ENCODE assay signal across 20 cellular contexts in the genomic region with DNA sequence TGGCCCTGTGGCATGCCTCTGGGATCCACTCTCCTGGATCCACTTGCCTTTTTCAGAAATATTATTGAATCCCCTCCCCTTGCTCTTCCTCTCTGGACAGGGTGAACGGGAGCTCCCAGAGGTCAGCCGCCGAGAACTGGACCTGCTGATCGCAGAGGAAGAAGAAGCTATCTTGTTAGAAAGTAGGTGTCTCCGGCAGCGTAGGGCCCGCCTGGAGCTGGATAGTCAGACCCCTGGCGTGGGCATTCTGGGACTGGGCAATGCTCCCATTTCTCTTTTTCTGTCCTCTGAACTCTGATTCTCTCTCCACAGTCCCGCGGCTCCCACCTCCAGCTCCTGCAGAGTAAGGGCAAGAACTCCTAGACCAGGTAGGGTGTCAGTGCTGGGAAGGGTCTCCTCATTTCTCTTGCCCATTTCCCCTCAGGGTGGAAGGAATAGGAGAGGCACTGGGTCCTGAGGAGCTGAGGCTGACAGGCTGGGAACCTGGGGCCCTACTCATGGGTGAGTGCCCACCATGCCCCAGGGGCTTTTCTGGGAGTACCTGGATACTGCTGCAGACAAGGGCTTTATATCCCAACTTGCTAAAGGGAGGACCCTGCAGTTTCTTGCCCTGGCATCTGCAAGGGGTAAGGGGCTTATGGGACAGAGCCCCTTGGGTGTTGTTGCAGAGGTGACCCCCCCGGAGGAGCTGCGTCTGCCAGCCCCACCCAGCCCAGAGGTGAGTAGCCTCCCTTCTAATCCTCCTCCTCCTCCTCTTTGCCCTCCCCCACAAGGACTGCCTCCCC. TPM values are rescaled to one million over a fixed set of nuclear protein-coding genes. Genes with fewer than 3 reads are reported as not detected.
A peak's percentile ranks its signal among the peaks of the same experiment; 100 is the strongest.
DNase-seq lines count a peak whose midpoint lies in the region; ATAC-seq and TF ChIP-seq lines count a peak whose summit lies in the region.
"Had no signal": no experiment of that assay in that cellular context is flagged by ENCODE, and none has a peak within 500 bp of the region (broad histone marks: within the 10 kb centered on the region; RNA-seq: fewer than 3 reads in every experiment).

No MANE protein-coding gene starts in this region.

- no peaks in the 10 kb centered on the region for H3K9me3 Mint-ChIP-seq in nephron progenitor cell

- no peak overlapping the region for H3K4me3 Mint-ChIP-seq in T-helper 17 cell
- no peak overlapping the region for H3K4me3 Mint-ChIP-seq in nephron progenitor cell

- no peaks in the 10 kb centered on the region for H3K4me1 ChIP-seq in right cardiac atrium (ENCODE audit: control insufficient read depth, insufficient read depth, low read length)

- H3K4me1 Mint-ChIP-seq in T-helper 17 cell, result peaks cover 7% of the 10 kb centered on the region
- peaks cover 31% of the 10 kb centered on the region for H3K4me1 Mint-ChIP-seq in nephron progenitor cell

- no peak overlapping the region for H3K27ac ChIP-seq in right cardiac atrium (ENCODE audit: low read length)
- H3K27ac ChIP-seq: C4-2B, GM23248 had no signal

- H3K36me3 Mint-ChIP-seq in T-helper 17 cell (ENCODE audit: low read depth), result peaks cover 2% of the 10 kb centered on the region
- peaks cover 42% of the 10 kb centered on the region for H3K36me3 Mint-ChIP-seq in nephron progenitor cell (ENCODE audit: low read depth)

- H3K9me3 ChIP-seq in right cardiac atrium (ENCODE audit: control insufficient read depth, low read length) (no peaks in the 10 kb centered on the region), T-helper 17 cell (ENCODE audit: control insufficient read depth, low read length, poor library complexity, severe bottlenecking) (no peaks in the 10 kb centered on the region)

- DNase-seq in right cardiac atrium, result peak in 2 of 3 donors; percentile 45 to 47
- DNase-seq in cardiac septum (ENCODE audit: low spot score), result no peak
- no peak for DNase-seq in T-helper 17 cell
- DNase-seq in nephron progenitor cell, result no peak
- no peak for DNase-seq in NCI-H510A treated with DMSO at 0.1 percent for 48 hours (lab: John Stamatoyannopoulos, UW)
- DNase-seq: COR-L47, GM23248, HCEC 1CT, KBM-7, MV-4-11, NCI-H1417, NCI-H2029, NCI-H2171, NCI-H446 treated with DMSO at 0.1 percent for 48 hours, NCI-H748 treated with DMSO at 0.1 percent for 48 hours, OCI-M1 had no signal

- no peaks in the 10 kb centered on the region for H3K27me3 Mint-ChIP-seq in T-helper 17 cell
- peaks cover 5% of the 10 kb centered on the region for H3K27me3 Mint-ChIP-seq in nephron progenitor cell (ENCODE audit: low read depth, poor library complexity)

- no peak overlapping the region for H3K4me3 ChIP-seq in right cardiac atrium (ENCODE audit: low read length)
- H3K4me3 ChIP-seq: GM23248 had no signal

- intact Hi-C loops in right cardiac atrium (cut with DNase I) (no loop called here), cardiac septum (cut with DNase I) (no loop called here)

- WGBS in right cardiac atrium, result 91% methylated on average over 12 of the region's 12 CpGs

- H3K27ac Mint-ChIP-seq in T-helper 17 cell (peak overlapping the region; percentile 56), nephron progenitor cell (peak overlapping the region; percentile 90)

- no peaks in the 10 kb centered on the region for H3K27me3 ChIP-seq in right cardiac atrium (ENCODE audit: control insufficient read depth, insufficient read depth)

- ATAC-seq in right cardiac atrium, result no peak
- no peak for ATAC-seq in T-helper 17 cell
- no peak for ATAC-seq in HG03439 (IDR thresholded peaks at IDR 0.05; ENCODE audit: unreplicated experiment)
- ATAC-seq in GM19397 (IDR thresholded peaks at IDR 0.05; ENCODE audit: unreplicated experiment), result no peak

- no peak for TF ChIP-seq CTCF in nephron progenitor cell (IDR thresholded peaks at IDR 0.05)

RNA-seq across cellular contexts. Expression of a gene that starts 5.4 kb away (rescaled TPM):
- total RNA-seq in right cardiac atrium (1 to 10 TPM; 1.9 to 5.8 (median 3.2) TPM), cardiac septum (5.7 TPM), T-helper 17 cell (10 to 100 TPM; 66.3 to 94.8 TPM)
- 4.1 TPM for polyA plus RNA-seq in right cardiac atrium

RNA-seq across cellular contexts. Expression of a gene that starts 11.4 kb away (rescaled TPM):
- total RNA-seq in right cardiac atrium (10 to 100 TPM; 10.2 to 22.5 (median 12.1) TPM), cardiac septum (15.7 TPM), T-helper 17 cell (10 to 100 TPM; 46.6 to 47.3 TPM)
- 4.1 TPM for polyA plus RNA-seq in right cardiac atrium

RNA-seq across cellular contexts. Expression of a gene that starts 16.2 kb away (rescaled TPM):
- total RNA-seq in right cardiac atrium, result 100 to 1,000 TPM in 1 of 4 donors, 10 to 100 TPM in 3; 47.5 to 103 (median 59.0) TPM
- polyA plus RNA-seq in right cardiac atrium, result 44.5 TPM
- total RNA-seq in cardiac septum, result 44.8 TPM
- 100 to 1,000 TPM; 172 to 230 TPM for total RNA-seq in T-helper 17 cell

RNA-seq across cellular contexts. Expression of a gene that starts 18.0 kb away (rescaled TPM):
- total RNA-seq in right cardiac atrium (10 to 100 TPM; 26.4 to 37.6 (median 30.4) TPM), cardiac septum (19.1 TPM), T-helper 17 cell (10 to 100 TPM; 22.3 to 22.6 TPM)
- polyA plus RNA-seq in right cardiac atrium, result 14.8 TPM

RNA-seq across cellular contexts. Expression of a gene that starts 28.3 kb away (rescaled TPM):
- total RNA-seq in right cardiac atrium, result under 1 TPM in 2 of 4 donors, not detected in 2; 0.18 to 0.37 TPM
- not detected for polyA plus RNA-seq in right cardiac atrium
- total RNA-seq in cardiac septum, result not detected
- total RNA-seq in T-helper 17 cell, result under 1 TPM; 0.27 to 0.55 TPM
- total RNA-seq: GM23248, RPMI7951 had no signal

Comparison
In these comparisons a context has a peak if more than half of its experiments do, and no peak if none do; other contexts are left out.
1. DNase-seq: peak in right cardiac atrium (2 of 3); none in cardiac septum (single experiment), T-helper 17 cell (0 of 3), nephron progenitor cell (single experiment) and NCI-H510A treated with DMSO at 0.1 percent for 48 hours (single experiment).
2. RNA of a gene that starts 5.4 kb away (total RNA-seq): 66.3 to 94.8 TPM in T-helper 17 cell; 5.7 TPM in cardiac septum (single experiment) and 1.9 to 5.8 TPM in right cardiac atrium; every median in the first group is over 4 times any median in the second.